ENCODE assay signal across 3 cellular contexts in the genomic region with DNA sequence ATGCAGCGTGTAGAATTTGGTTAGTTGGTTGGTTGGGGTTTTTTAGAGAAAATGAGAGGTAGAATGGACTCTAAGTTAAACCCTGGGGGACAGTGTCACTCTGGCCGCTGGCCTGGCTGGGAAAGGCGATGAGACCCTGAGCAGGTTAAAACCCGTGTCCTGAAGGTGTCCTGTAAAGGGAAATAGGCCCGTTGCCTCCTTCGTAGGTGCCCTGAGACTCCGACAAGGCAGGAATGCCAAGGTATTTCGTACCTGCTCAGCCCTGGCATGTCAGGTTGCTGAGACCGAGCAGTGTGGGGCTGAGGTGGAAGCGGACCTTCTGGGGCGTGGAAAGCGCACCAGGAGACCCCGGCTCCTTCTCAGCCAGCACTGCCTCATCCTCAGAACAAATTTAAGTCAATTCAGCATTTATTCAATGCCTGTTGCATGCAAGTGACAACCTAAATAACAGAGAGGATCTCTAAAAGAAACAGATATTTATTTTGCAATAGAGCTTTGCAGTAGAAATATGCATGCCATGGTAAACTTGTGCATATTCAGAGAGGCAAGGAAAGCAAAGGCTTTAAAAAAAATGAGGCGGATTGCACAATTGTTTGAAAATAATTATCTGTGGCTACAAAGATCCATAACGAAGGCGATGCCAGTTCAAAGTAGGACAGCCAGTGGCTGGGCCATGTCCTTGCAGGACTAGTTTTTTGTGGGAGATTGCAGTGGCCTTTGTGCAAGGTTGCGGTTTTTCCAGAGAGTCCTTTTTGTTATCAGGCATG.
TF ChIP-seq lines count a peak whose summit lies in the region.

No MANE protein-coding gene starts in this region.

TF ChIP-seq in SK-N-SH, 30 proteins besides CTCF, POLR2A, EP300 and RAD21 (continues in another document):
- TF ChIP-seq JUND (IDR thresholded peaks at IDR 0.05): no peak
- TF ChIP-seq GABPA (IDR thresholded peaks at IDR 0.05; ENCODE audit: low read depth): no peak
- no peak for TF ChIP-seq MEF2A (IDR thresholded peaks at IDR 0.05; ENCODE audit: borderline replicate concordance, low read depth)
- no peak for TF ChIP-seq POLR2AphosphoS5 (IDR thresholded peaks at IDR 0.05; ENCODE audit: low read depth, low read length)
- no peak for TF ChIP-seq RFX5 (IDR thresholded peaks at IDR 0.05; ENCODE audit: low read length)
- no peak for TF ChIP-seq RCOR1 (IDR thresholded peaks at IDR 0.05; ENCODE audit: low read length)
- no peak for TF ChIP-seq FOXJ3 (CRISPR knock-in tag; IDR thresholded peaks at IDR 0.05)
- TF ChIP-seq, protein P1, sequence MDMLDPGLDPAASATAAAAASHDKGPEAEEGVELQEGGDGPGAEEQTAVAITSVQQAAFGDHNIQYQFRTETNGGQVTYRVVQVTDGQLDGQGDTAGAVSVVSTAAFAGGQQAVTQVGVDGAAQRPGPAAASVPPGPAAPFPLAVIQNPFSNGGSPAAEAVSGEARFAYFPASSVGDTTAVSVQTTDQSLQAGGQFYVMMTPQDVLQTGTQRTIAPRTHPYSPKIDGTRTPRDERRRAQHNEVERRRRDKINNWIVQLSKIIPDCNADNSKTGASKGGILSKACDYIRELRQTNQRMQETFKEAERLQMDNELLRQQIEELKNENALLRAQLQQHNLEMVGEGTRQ (IDR thresholded peaks at IDR 0.05; ENCODE audit: borderline replicate concordance, low read depth, low read length): no peak
- TF ChIP-seq TEAD4 (IDR thresholded peaks at IDR 0.05; ENCODE audit: borderline replicate concordance, insufficient read depth): no peak
- TF ChIP-seq, protein P2, sequence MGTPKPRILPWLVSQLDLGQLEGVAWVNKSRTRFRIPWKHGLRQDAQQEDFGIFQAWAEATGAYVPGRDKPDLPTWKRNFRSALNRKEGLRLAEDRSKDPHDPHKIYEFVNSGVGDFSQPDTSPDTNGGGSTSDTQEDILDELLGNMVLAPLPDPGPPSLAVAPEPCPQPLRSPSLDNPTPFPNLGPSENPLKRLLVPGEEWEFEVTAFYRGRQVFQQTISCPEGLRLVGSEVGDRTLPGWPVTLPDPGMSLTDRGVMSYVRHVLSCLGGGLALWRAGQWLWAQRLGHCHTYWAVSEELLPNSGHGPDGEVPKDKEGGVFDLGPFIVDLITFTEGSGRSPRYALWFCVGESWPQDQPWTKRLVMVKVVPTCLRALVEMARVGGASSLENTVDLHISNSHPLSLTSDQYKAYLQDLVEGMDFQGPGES (IDR thresholded peaks at IDR 0.05; ENCODE audit: low read depth, low read length): no peak
- TF ChIP-seq, protein P3, sequence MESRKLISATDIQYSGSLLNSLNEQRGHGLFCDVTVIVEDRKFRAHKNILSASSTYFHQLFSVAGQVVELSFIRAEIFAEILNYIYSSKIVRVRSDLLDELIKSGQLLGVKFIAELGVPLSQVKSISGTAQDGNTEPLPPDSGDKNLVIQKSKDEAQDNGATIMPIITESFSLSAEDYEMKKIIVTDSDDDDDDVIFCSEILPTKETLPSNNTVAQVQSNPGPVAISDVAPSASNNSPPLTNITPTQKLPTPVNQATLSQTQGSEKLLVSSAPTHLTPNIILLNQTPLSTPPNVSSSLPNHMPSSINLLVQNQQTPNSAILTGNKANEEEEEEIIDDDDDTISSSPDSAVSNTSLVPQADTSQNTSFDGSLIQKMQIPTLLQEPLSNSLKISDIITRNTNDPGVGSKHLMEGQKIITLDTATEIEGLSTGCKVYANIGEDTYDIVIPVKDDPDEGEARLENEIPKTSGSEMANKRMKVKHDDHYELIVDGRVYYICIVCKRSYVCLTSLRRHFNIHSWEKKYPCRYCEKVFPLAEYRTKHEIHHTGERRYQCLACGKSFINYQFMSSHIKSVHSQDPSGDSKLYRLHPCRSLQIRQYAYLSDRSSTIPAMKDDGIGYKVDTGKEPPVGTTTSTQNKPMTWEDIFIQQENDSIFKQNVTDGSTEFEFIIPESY (IDR thresholded peaks at IDR 0.05; ENCODE audit: borderline replicate concordance, low read depth): no peak

TF ChIP-seq in SK-N-SH treated with all-trans-retinoic acid at 6 μM for 48 hours, 23 proteins besides CTCF, POLR2A, EP300 and RAD21:
- TF ChIP-seq ZFP30 (CRISPR knock-in tag; IDR thresholded peaks at IDR 0.05): no peak
- TF ChIP-seq ARNTL (CRISPR knock-in tag; IDR thresholded peaks at IDR 0.05; ENCODE audit: borderline replicate concordance, low read depth): no peak
- TF ChIP-seq ZNF565 (CRISPR knock-in tag; conservative IDR thresholded peaks at IDR 0.05; ENCODE audit: low read depth): no peak
- TF ChIP-seq PPARA (CRISPR knock-in tag; IDR thresholded peaks at IDR 0.05; ENCODE audit: borderline replicate concordance): no peak
- no peak for TF ChIP-seq GLIS3 (CRISPR knock-in tag; IDR thresholded peaks at IDR 0.05)
- TF ChIP-seq ZNF70 (CRISPR knock-in tag; IDR thresholded peaks at IDR 0.05): no peak
- no peak for TF ChIP-seq ISL1 (CRISPR knock-in tag; IDR thresholded peaks at IDR 0.05)
- TF ChIP-seq, protein P4, sequence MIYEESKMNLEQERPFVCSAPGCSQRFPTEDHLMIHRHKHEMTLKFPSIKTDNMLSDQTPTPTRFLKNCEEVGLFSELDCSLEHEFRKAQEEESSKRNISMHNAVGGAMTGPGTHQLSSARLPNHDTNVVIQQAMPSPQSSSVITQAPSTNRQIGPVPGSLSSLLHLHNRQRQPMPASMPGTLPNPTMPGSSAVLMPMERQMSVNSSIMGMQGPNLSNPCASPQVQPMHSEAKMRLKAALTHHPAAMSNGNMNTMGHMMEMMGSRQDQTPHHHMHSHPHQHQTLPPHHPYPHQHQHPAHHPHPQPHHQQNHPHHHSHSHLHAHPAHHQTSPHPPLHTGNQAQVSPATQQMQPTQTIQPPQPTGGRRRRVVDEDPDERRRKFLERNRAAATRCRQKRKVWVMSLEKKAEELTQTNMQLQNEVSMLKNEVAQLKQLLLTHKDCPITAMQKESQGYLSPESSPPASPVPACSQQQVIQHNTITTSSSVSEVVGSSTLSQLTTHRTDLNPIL (CRISPR knock-in tag; IDR thresholded peaks at IDR 0.05; ENCODE audit: low read depth): no peak
- no peak for TF ChIP-seq CSDC2 (CRISPR knock-in tag; IDR thresholded peaks at IDR 0.05)
- no peak for TF ChIP-seq ZC3H10 (CRISPR knock-in tag; IDR thresholded peaks at IDR 0.05)
- no peak for TF ChIP-seq ESRRG (CRISPR knock-in tag; IDR thresholded peaks at IDR 0.05)
- TF ChIP-seq, protein P5, sequence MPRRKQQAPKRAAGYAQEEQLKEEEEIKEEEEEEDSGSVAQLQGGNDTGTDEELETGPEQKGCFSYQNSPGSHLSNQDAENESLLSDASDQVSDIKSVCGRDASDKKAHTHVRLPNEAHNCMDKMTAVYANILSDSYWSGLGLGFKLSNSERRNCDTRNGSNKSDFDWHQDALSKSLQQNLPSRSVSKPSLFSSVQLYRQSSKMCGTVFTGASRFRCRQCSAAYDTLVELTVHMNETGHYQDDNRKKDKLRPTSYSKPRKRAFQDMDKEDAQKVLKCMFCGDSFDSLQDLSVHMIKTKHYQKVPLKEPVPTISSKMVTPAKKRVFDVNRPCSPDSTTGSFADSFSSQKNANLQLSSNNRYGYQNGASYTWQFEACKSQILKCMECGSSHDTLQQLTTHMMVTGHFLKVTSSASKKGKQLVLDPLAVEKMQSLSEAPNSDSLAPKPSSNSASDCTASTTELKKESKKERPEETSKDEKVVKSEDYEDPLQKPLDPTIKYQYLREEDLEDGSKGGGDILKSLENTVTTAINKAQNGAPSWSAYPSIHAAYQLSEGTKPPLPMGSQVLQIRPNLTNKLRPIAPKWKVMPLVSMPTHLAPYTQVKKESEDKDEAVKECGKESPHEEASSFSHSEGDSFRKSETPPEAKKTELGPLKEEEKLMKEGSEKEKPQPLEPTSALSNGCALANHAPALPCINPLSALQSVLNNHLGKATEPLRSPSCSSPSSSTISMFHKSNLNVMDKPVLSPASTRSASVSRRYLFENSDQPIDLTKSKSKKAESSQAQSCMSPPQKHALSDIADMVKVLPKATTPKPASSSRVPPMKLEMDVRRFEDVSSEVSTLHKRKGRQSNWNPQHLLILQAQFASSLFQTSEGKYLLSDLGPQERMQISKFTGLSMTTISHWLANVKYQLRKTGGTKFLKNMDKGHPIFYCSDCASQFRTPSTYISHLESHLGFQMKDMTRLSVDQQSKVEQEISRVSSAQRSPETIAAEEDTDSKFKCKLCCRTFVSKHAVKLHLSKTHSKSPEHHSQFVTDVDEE (CRISPR knock-in tag; IDR thresholded peaks at IDR 0.05): no peak

TF ChIP-seq in HepG2, 621 proteins besides CTCF, POLR2A, EP300 and RAD21 (continues in another document):
- TF ChIP-seq, protein P6, sequence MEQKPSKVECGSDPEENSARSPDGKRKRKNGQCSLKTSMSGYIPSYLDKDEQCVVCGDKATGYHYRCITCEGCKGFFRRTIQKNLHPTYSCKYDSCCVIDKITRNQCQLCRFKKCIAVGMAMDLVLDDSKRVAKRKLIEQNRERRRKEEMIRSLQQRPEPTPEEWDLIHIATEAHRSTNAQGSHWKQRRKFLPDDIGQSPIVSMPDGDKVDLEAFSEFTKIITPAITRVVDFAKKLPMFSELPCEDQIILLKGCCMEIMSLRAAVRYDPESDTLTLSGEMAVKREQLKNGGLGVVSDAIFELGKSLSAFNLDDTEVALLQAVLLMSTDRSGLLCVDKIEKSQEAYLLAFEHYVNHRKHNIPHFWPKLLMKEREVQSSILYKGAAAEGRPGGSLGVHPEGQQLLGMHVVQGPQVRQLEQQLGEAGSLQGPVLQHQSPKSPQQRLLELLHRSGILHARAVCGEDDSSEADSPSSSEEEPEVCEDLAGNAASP (CRISPR knock-in tag; IDR thresholded peaks at IDR 0.05; ENCODE audit: borderline replicate concordance): peak; percentile 45; the same call in 1 of the 2 replicates
- TF ChIP-seq MED13 (CRISPR knock-in tag; IDR thresholded peaks at IDR 0.05): no peak
- TF ChIP-seq, protein P7, sequence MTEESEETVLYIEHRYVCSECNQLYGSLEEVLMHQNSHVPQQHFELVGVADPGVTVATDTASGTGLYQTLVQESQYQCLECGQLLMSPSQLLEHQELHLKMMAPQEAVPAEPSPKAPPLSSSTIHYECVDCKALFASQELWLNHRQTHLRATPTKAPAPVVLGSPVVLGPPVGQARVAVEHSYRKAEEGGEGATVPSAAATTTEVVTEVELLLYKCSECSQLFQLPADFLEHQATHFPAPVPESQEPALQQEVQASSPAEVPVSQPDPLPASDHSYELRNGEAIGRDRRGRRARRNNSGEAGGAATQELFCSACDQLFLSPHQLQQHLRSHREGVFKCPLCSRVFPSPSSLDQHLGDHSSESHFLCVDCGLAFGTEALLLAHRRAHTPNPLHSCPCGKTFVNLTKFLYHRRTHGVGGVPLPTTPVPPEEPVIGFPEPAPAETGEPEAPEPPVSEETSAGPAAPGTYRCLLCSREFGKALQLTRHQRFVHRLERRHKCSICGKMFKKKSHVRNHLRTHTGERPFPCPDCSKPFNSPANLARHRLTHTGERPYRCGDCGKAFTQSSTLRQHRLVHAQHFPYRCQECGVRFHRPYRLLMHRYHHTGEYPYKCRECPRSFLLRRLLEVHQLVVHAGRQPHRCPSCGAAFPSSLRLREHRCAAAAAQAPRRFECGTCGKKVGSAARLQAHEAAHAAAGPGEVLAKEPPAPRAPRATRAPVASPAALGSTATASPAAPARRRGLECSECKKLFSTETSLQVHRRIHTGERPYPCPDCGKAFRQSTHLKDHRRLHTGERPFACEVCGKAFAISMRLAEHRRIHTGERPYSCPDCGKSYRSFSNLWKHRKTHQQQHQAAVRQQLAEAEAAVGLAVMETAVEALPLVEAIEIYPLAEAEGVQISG (CRISPR knock-in tag; IDR thresholded peaks at IDR 0.05): peak; percentile 20; the same call in 1 of the 2 replicates
- 0 out of 2 replicates have a peak, but pooled peaks have one; percentile 19 for TF ChIP-seq ZSCAN9 (CRISPR knock-in tag; IDR thresholded peaks at IDR 0.05; ENCODE audit: borderline replicate concordance)
- TF ChIP-seq, protein P8, sequence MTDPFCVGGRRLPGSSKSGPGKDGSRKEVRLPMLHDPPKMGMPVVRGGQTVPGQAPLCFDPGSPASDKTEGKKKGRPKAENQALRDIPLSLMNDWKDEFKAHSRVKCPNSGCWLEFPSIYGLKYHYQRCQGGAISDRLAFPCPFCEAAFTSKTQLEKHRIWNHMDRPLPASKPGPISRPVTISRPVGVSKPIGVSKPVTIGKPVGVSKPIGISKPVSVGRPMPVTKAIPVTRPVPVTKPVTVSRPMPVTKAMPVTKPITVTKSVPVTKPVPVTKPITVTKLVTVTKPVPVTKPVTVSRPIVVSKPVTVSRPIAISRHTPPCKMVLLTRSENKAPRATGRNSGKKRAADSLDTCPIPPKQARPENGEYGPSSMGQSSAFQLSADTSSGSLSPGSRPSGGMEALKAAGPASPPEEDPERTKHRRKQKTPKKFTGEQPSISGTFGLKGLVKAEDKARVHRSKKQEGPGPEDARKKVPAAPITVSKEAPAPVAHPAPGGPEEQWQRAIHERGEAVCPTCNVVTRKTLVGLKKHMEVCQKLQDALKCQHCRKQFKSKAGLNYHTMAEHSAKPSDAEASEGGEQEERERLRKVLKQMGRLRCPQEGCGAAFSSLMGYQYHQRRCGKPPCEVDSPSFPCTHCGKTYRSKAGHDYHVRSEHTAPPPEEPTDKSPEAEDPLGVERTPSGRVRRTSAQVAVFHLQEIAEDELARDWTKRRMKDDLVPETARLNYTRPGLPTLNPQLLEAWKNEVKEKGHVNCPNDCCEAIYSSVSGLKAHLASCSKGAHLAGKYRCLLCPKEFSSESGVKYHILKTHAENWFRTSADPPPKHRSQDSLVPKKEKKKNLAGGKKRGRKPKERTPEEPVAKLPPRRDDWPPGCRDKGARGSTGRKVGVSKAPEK (CRISPR knock-in tag; IDR thresholded peaks at IDR 0.05; ENCODE audit: borderline replicate concordance): 0 out of 2 replicates have a peak, but pooled peaks have one; percentile 52
- no peak for TF ChIP-seq SOX13 (IDR thresholded peaks at IDR 0.05)
- peak in 1 of 2 experiments; percentile 43; a peak in 1 of 4 replicates for TF ChIP-seq SOX13 (CRISPR knock-in tag; conservative IDR thresholded peaks at IDR 0.05 in 1 of 2, IDR thresholded peaks at IDR 0.05 in 1 of 2)
- TF ChIP-seq, protein P9, sequence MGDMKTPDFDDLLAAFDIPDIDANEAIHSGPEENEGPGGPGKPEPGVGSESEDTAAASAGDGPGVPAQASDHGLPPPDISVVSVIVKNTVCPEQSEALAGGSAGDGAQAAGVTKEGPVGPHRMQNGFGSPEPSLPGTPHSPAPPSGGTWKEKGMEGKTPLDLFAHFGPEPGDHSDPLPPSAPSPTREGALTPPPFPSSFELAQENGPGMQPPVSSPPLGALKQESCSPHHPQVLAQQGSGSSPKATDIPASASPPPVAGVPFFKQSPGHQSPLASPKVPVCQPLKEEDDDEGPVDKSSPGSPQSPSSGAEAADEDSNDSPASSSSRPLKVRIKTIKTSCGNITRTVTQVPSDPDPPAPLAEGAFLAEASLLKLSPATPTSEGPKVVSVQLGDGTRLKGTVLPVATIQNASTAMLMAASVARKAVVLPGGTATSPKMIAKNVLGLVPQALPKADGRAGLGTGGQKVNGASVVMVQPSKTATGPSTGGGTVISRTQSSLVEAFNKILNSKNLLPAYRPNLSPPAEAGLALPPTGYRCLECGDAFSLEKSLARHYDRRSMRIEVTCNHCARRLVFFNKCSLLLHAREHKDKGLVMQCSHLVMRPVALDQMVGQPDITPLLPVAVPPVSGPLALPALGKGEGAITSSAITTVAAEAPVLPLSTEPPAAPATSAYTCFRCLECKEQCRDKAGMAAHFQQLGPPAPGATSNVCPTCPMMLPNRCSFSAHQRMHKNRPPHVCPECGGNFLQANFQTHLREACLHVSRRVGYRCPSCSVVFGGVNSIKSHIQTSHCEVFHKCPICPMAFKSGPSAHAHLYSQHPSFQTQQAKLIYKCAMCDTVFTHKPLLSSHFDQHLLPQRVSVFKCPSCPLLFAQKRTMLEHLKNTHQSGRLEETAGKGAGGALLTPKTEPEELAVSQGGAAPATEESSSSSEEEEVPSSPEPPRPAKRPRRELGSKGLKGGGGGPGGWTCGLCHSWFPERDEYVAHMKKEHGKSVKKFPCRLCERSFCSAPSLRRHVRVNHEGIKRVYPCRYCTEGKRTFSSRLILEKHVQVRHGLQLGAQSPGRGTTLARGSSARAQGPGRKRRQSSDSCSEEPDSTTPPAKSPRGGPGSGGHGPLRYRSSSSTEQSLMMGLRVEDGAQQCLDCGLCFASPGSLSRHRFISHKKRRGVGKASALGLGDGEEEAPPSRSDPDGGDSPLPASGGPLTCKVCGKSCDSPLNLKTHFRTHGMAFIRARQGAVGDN (CRISPR knock-in tag; IDR thresholded peaks at IDR 0.05): peak; percentile 22; the same call in 1 of the 2 replicates
